In the genomic region with DNA sequence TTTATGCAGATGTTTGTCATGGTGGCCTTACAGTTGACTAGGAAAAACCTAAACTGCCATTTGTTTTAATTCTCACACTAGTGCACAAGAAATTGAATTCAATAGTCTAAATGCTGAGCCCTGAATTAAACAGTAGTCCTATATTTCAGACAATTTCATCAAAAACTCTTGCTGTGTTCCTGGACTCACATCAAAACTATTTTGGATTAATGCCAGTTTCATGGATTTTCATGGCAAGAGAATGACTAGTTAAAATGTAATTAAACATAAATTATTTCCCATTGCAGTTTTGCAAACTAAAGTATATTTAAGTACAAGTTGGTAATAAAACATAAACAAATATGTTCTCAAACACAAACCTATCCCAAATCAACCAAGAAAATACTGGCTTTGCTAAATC, we compare ENCODE assay signal across 21 cellular contexts.
DNase-seq lines count a peak whose midpoint lies in the region; FAIRE-seq and TF ChIP-seq lines count a peak whose summit lies in the region.
"Had no signal": no experiment of that assay in that cellular context is flagged by ENCODE, and none has a peak within 500 bp of the region (broad histone marks: within the 10 kb centered on the region; RNA-seq: fewer than 3 reads in every experiment).

No MANE protein-coding gene starts in this region.

- H3K27ac ChIP-seq in mammary epithelial cell (ENCODE audit: insufficient read depth, low read depth, low read length) (no peak overlapping the region), kidney (ENCODE audit: low read depth in 2 of 2, low read length in 2 of 2) (no peak overlapping the region)
- H3K27ac ChIP-seq: PC-9, SK-N-MC had no signal

- in situ Hi-C loops in mammary epithelial cell (cut with MboI; ENCODE audit: low sequenced_read_pairs in 2 of 2) = no loop called here

- no peak for FAIRE-seq in kidney (lab: Jason Lieb, UNC)
- FAIRE-seq: A204.1, H1 had no signal

- no peak for TF ChIP-seq CTCF in mammary epithelial cell (conservative IDR thresholded peaks at IDR 0.05 in 1 of 2, IDR thresholded peaks at IDR 0.05 in 1 of 2; ENCODE audit: extremely low read depth in 1 of 2, insufficient read depth in 1 of 2, low read depth in 1 of 2, low read length in 2 of 2)
- no peak for TF ChIP-seq CTCF in fibroblast of villous mesenchyme (IDR thresholded peaks at IDR 0.05; ENCODE audit: insufficient read depth, low read depth, low read length)
- no peak for TF ChIP-seq CTCF in kidney (IDR thresholded peaks at IDR 0.05; ENCODE audit: borderline replicate concordance, extremely low read depth, insufficient read depth)

- H3K4me2 ChIP-seq in mammary epithelial cell (ENCODE audit: insufficient read depth, low read depth, low read length) = no peak overlapping the region
- H3K4me2 ChIP-seq: PC-9 had no signal

- H3K79me2 ChIP-seq in mammary epithelial cell (ENCODE audit: insufficient read depth, low read length) = no peaks in the 10 kb centered on the region

- intact Hi-C loops in mammary epithelial cell (cut with micrococcal nuclease) = no loop called here
- intact Hi-C loops in kidney (cut with DNase I) = no loop called here

- H3K9ac ChIP-seq in mammary epithelial cell (ENCODE audit: insufficient read depth, low read length) (no peak overlapping the region), kidney (ENCODE audit: low read length in 2 of 2) (no peak overlapping the region)

- H3K27me3 ChIP-seq in mammary epithelial cell (ENCODE audit: insufficient read depth, low read length) = no peaks in the 10 kb centered on the region

- CTCF ChIA-PET in mammary epithelial cell (lab: Charles Lee; ENCODE audit: low non-redundant PET) = no interaction called here

- H3K9me3 ChIP-seq in mammary epithelial cell (replicated peaks; ENCODE audit: insufficient read depth, low read length) (no peaks in the 10 kb centered on the region), kidney (ENCODE audit: control insufficient read depth in 1 of 2, low read length in 2 of 2) (no peaks in the 10 kb centered on the region)

- DNase-seq in EH (ENCODE audit: low read depth) (peak; percentile 11), NCI-H446 (lab: John Stamatoyannopoulos, UW) (peak; percentile 34 to 71), mammary epithelial cell (peak; percentile 4), fibroblast of villous mesenchyme (ENCODE audit: low read depth) (peak; percentile 10), kidney (no peak), NCI-H82 treated with DMSO at 0.1 percent for 48 hours (lab: John Stamatoyannopoulos, UW; ENCODE audit: unreplicated experiment) (no peak), OCI-M2 (lab: John Stamatoyannopoulos, UW; ENCODE audit: unreplicated experiment) (no peak), cerebellum (ENCODE audit: low spot score) (no peak)
- DNase-seq: AML-193; Calu3; CD4-positive, CD25-positive, alpha-beta regulatory T cell; DND-41; HFFc6; NCI-H1436; NCI-H2081; NCI-H526; NK-92 treated with Interleukin-12 subunit alpha and Interleukin-12 subunit beta, amount 100 ng/mL, for 24 hours; PC-9 had no signal

- H3K4me3 ChIP-seq in mammary epithelial cell (replicated peaks in 1 of 3; ENCODE audit: insufficient read depth in 1 of 3, low read depth in 2 of 3, low read length in 3 of 3) = no peak overlapping the region
- no peak overlapping the region for H3K4me3 ChIP-seq in fibroblast of villous mesenchyme (ENCODE audit: low read depth, low read length)
- no peak overlapping the region for H3K4me3 ChIP-seq in kidney (ENCODE audit: low read length in 2 of 2)
- H3K4me3 ChIP-seq: PC-9, SK-N-MC had no signal

- no TSS peak for BruUV-seq in mammary epithelial cell (replicated peaks; lab: Mats Ljungman, UMichigan)

- no peak overlapping the region for H2AFZ ChIP-seq in mammary epithelial cell (ENCODE audit: low read depth, low read length)
- H2AFZ ChIP-seq: PC-9 had no signal

- H3K4me1 ChIP-seq in mammary epithelial cell (ENCODE audit: insufficient read depth, low read length) = no peaks in the 10 kb centered on the region
- no peaks in the 10 kb centered on the region for H3K4me1 ChIP-seq in kidney (ENCODE audit: control insufficient read depth in 1 of 2, insufficient read depth in 1 of 2, low read depth in 1 of 2, low read length in 2 of 2)

- H3K36me3 ChIP-seq in mammary epithelial cell (ENCODE audit: insufficient read depth, low read length) (no peaks in the 10 kb centered on the region), kidney (ENCODE audit: control insufficient read depth in 1 of 2, insufficient read depth in 2 of 2, low read length in 2 of 2) (no peaks in the 10 kb centered on the region)

- no peaks in the 10 kb centered on the region for H4K20me1 ChIP-seq in mammary epithelial cell (ENCODE audit: insufficient read depth, low read length)

- dilution Hi-C loops in mammary epithelial cell (cut with HindIII; ENCODE audit: low sequenced_read_pairs) = no loop called here

Comparison
In these comparisons a context has a peak if more than half of its experiments do, and no peak if none do; other contexts are left out.
1. DNase-seq: peak in EH (single experiment), NCI-H446 (2 of 2), mammary epithelial cell (single experiment) and fibroblast of villous mesenchyme (single experiment); none in kidney (single experiment), NCI-H82 treated with DMSO at 0.1 percent for 48 hours (single experiment), OCI-M2 (single experiment) and cerebellum (single experiment).